14 cellular contexts compared by ENCODE assay signal in genomic region chr17:19000531-19001011, GRCh38. TPM values are rescaled to one million over a fixed set of nuclear protein-coding genes. Genes with fewer than 3 reads are reported as not detected.
DNase-seq lines count a peak whose midpoint lies in the region; ATAC-seq, FAIRE-seq and TF ChIP-seq lines count a peak whose summit lies in the region.
"Had no signal": no experiment of that assay in that cellular context is flagged by ENCODE, and none has a peak within 500 bp of the region (broad histone marks: within the 10 kb centered on the region; RNA-seq: fewer than 3 reads in every experiment).

No MANE protein-coding gene starts in this region.

- H3K27ac ChIP-seq in body of pancreas (peak overlapping the region; percentile 41 to 87 (median 80)), HepG2 (ENCODE audit: extremely low read length, insufficient read depth, low read length) (no peak overlapping the region), transverse colon (peak overlapping the region; percentile 37 to 89 (median 51))
- H3K27ac ChIP-seq: PC-9 had no signal

- H3K36me3 Mint-ChIP-seq in osteocyte (ENCODE audit: unreplicated experiment), result peaks cover 2% of the 10 kb centered on the region

- POLR2A ChIA-PET in HepG2 (lab: Yijun Ruan, JAX), result interaction anchor here (1.0 to 1.7 kb wide), 2 partner anchors 9 to 12 kb away, joined by 3 to 8 read pairs; no protein-coding TSS in a partner anchor

- no peaks in the 10 kb centered on the region for H3K27me3 Mint-ChIP-seq in osteocyte (ENCODE audit: unreplicated experiment)
- H3K27me3 Mint-ChIP-seq: activated naive CD8-positive, alpha-beta T cell treated with anti-CD3 and anti-CD28 coated beads, Interleukin-2, amount 50 U/mL, for 24 hours had no signal

- BruUV-seq in HepG2 (replicated peaks; lab: Mats Ljungman, UMichigan), result no TSS peak

- WGBS in body of pancreas, 2 donors, result 59 to 88% methylated on average over 5 to 13 of the region's 13 CpGs
- whole genome bisulfite sequencing in HepG2 (ENCODE audit: low lambda C conversion rate), result 93% methylated on average over 8 of the region's 13 CpGs
- 83% methylated on average over 13 of the region's 13 CpGs; no CpG with 5 or more reads in 1 of the 2 donors for WGBS in transverse colon (ENCODE audit: low coverage in 1 of 2), 2 donors

- ATAC-seq in left cardiac atrium, result peak; percentile 24 to 63
- peak; percentile 18 for ATAC-seq in body of pancreas
- ATAC-seq in HepG2, result no peak
- ATAC-seq: activated naive CD8-positive, alpha-beta T cell treated with anti-CD3 and anti-CD28 coated beads, Interleukin-2, amount 50 U/mL, for 24 hours had no signal

- DNase-seq in left cardiac atrium, result peak; percentile 61
- DNase-seq in cardiac septum (ENCODE audit: low spot score), result no peak
- DNase-seq in body of pancreas, result peak in 3 of 4 donors; percentile 38 to 46 (median 45)
- no peak for DNase-seq in HepG2 (ENCODE audit: low spot score)
- DNase-seq in transverse colon, result peak; percentile 51
- no peak for DNase-seq in osteocyte (ENCODE audit: extremely low spot score, unreplicated experiment)
- no peak for DNase-seq in GM12891 (ENCODE audit: insufficient read length, low spot score)
- DNase-seq in anterior cingulate cortex (lab: John Stamatoyannopoulos, UW), result no peak
- DNase-seq: activated naive CD8-positive, alpha-beta T cell treated with anti-CD3 and anti-CD28 coated beads, Interleukin-2, amount 50 U/mL, for 24 hours; effector CD8-positive, alpha-beta T cell; NCI-H2171 treated with DMSO at 0.1 percent for 48 hours had no signal

- intact Hi-C loops in left cardiac atrium (cut with DNase I), result no loop called here
- intact Hi-C loops in cardiac septum (cut with DNase I), result no loop called here
- intact Hi-C loops in body of pancreas (cut with DNase I), result no loop called here
- intact Hi-C loops in HepG2 (cut with micrococcal nuclease; ENCODE audit: unreplicated experiment), result no loop called here
- intact Hi-C loops in transverse colon (cut with DNase I; ENCODE audit: low total_unique reads), result no loop called here

- H3K27ac Mint-ChIP-seq in osteocyte (ENCODE audit: unreplicated experiment), result no peak overlapping the region
- H3K27ac Mint-ChIP-seq: activated naive CD8-positive, alpha-beta T cell treated with anti-CD3 and anti-CD28 coated beads, Interleukin-2, amount 50 U/mL, for 24 hours had no signal

- no peaks in the 10 kb centered on the region for H3K27me3 ChIP-seq in body of pancreas
- no peaks in the 10 kb centered on the region; a peak in 1 of 5 replicates for H3K27me3 ChIP-seq in HepG2 (ENCODE audit: control insufficient read depth in 1 of 2, insufficient read depth in 2 of 2, low read length in 2 of 2)
- H3K27me3 ChIP-seq in transverse colon, result no peaks in the 10 kb centered on the region

- no peak overlapping the region for H2AFZ ChIP-seq in HepG2 (ENCODE audit: low read length)
- H2AFZ ChIP-seq: PC-9 had no signal

- H3K4me3 ChIP-seq in body of pancreas (no peak overlapping the region), HepG2 (replicated peaks in 1 of 3; ENCODE audit: insufficient read depth in 1 of 3, low read depth in 2 of 3, low read length in 3 of 3) (no peak overlapping the region), transverse colon (no peak overlapping the region)
- H3K4me3 ChIP-seq: PC-9 had no signal

- H3K36me3 ChIP-seq in body of pancreas (replicated peaks in 1 of 2; ENCODE audit: insufficient read depth in 1 of 2, low read depth in 2 of 2), result no peaks in the 10 kb centered on the region
- H3K36me3 ChIP-seq in HepG2 (replicated peaks in 1 of 2; ENCODE audit: control insufficient read depth in 1 of 2, insufficient read depth in 2 of 2, low read length in 2 of 2), result peaks cover 4 to 41% of the 10 kb centered on the region in 2 experiments
- H3K36me3 ChIP-seq in transverse colon, result no peaks in the 10 kb centered on the region

- H3K4me2 ChIP-seq in HepG2 (ENCODE audit: low read depth, low read length), result peak overlapping the region; percentile 100

- H3K9ac ChIP-seq in HepG2 (ENCODE audit: insufficient read depth, low read depth, low read length), result no peak overlapping the region

- peaks cover 5% of the 10 kb centered on the region for H3K4me1 Mint-ChIP-seq in osteocyte (ENCODE audit: unreplicated experiment)

- H4K20me1 ChIP-seq in HepG2 (ENCODE audit: insufficient read depth, low read length), result peaks cover 27% of the 10 kb centered on the region

- peaks cover 49% of the 10 kb centered on the region for H3K4me1 ChIP-seq in body of pancreas
- peaks cover 45% of the 10 kb centered on the region for H3K4me1 ChIP-seq in HepG2 (ENCODE audit: insufficient read depth, low read length)
- peaks cover 6 to 57% (median 38%) of the 10 kb centered on the region in 4 donors for H3K4me1 ChIP-seq in transverse colon

- H3K9me3 ChIP-seq in body of pancreas (no peaks in the 10 kb centered on the region), HepG2 (ENCODE audit: low read length) (no peaks in the 10 kb centered on the region), transverse colon (peaks cover 0 to 1% of the 10 kb centered on the region in 2 donors)

- no peak for TF ChIP-seq CTCF in body of pancreas (IDR thresholded peaks at IDR 0.05)
- TF ChIP-seq CTCF in HepG2 (CRISPR knock-in tag; IDR thresholded peaks at IDR 0.05), result no peak
- no peak for TF ChIP-seq CTCF in transverse colon (IDR thresholded peaks at IDR 0.05)
- TF ChIP-seq CTCF in osteocyte (IDR thresholded peaks at IDR 0.05), result no peak

- TF ChIP-seq POLR2A in body of pancreas (IDR thresholded peaks at IDR 0.05) (no peak), HepG2 (IDR thresholded peaks at IDR 0.05; ENCODE audit: insufficient read depth in 1 of 2, low read depth in 2 of 2, low read length in 2 of 2) (no peak), transverse colon (IDR thresholded peaks at IDR 0.05) (peak; percentile 4), GM12891 (IDR thresholded peaks at IDR 0.05; ENCODE audit: low read depth, low read length) (no peak)

- no peak for TF ChIP-seq EP300 in HepG2 (IDR thresholded peaks at IDR 0.05; ENCODE audit: low read depth in 2 of 2, low read length in 2 of 2)
- no peak for TF ChIP-seq EP300 in HepG2 (CRISPR knock-in tag; IDR thresholded peaks at IDR 0.05; ENCODE audit: borderline replicate concordance)
- TF ChIP-seq EP300 in transverse colon (IDR thresholded peaks at IDR 0.05; ENCODE audit: low read depth), result no peak

- H3K79me2 ChIP-seq in HepG2 (ENCODE audit: insufficient read depth, low read length), result peaks cover 60% of the 10 kb centered on the region

- peaks cover 4% of the 10 kb centered on the region for H3K9me3 Mint-ChIP-seq in osteocyte (ENCODE audit: unreplicated experiment)

- in situ Hi-C loops in HepG2 (cut with HindIII; ENCODE audit: extremely low pct_ligation_motif_present, low pct_unique_long_range_greater_than_20kb), result loop anchor here (5.0 kb wide), 1 partner anchor 33 kb away; no protein-coding TSS in a partner anchor
- in situ Hi-C loops in transverse colon (cut with MboI; ENCODE audit: low pct_ligation_motif_present in 1 of 4, low pct_unique_long_range_greater_than_20kb in 1 of 4, low sequenced_read_pairs in 3 of 4), result no loop called here

- CTCF ChIA-PET in HepG2 (lab: Yijun Ruan, JAX; ENCODE audit: low intra/inter-chr PET ratio, low total read pairs), result no interaction called here

- no peak overlapping the region for H3K4me3 Mint-ChIP-seq in osteocyte (ENCODE audit: unreplicated experiment)
- H3K4me3 Mint-ChIP-seq: activated naive CD8-positive, alpha-beta T cell treated with anti-CD3 and anti-CD28 coated beads, Interleukin-2, amount 50 U/mL, for 24 hours had no signal

- TF ChIP-seq RAD21 in HepG2 (CRISPR knock-in tag; IDR thresholded peaks at IDR 0.05), result no peak

- no peak for FAIRE-seq in HepG2 (lab: Jason Lieb, UNC)
- FAIRE-seq in GM12891 (lab: Jason Lieb, UNC), result no peak
- FAIRE-seq: GM12892 had no signal

RNA-seq across cellular contexts. Expression of gene FAM83G, which starts 4.0 kb away (rescaled TPM):
- total RNA-seq in left cardiac atrium (10 to 100 TPM; 23.3 to 24.8 TPM), cardiac septum (2.5 TPM), body of pancreas (10 to 100 TPM; 11.4 to 16.5 TPM), HepG2 (2016; rRNA removed; fragmentation: Illumina TruSeq; extraction: Trizol) (14.0 and 18.6 TPM in 2 replicates), transverse colon (10 to 100 TPM; 33.6 to 75.6 (median 39.4) TPM), osteocyte (4.1 and 4.7 TPM in 2 replicates)
- total RNA-seq in HepG2 (2016; cell fraction: cytosol; rRNA removed; fragmentation: Illumina TruSeq; extraction: Trizol; ENCODE audit: low read depth), result 3.1 and 3.2 TPM in 2 replicates
- total RNA-seq in HepG2 (2016; cell fraction: insoluble cytoplasmic fraction; rRNA removed; fragmentation: Illumina TruSeq; extraction: Trizol), result 11.3 and 19.1 TPM in 2 replicates
- 8.0 and 8.1 TPM in 2 replicates for total RNA-seq in HepG2 (2016; cell fraction: membrane; rRNA removed; fragmentation: Illumina TruSeq; extraction: Trizol)
- 19.9 and 21.9 TPM in 2 replicates for total RNA-seq in HepG2 (2016; cell fraction: nucleus; rRNA removed; fragmentation: Illumina TruSeq; extraction: Trizol)
- polyA plus RNA-seq in HepG2 (2011; rRNA removed), result 13.7 and 21.2 TPM in 2 replicates
- 9.8 and 12.5 TPM in 2 replicates for polyA plus RNA-seq in HepG2 (2011; cell fraction: cytosol; rRNA removed)
- 62.7 and 63.6 TPM in 2 replicates for polyA plus RNA-seq in HepG2 (2011; cell fraction: nucleus; rRNA removed)
- polyA plus RNA-seq in HepG2 (2012), result 9.6 and 14.4 TPM in 2 replicates
- 1.4 and 1.5 TPM in 2 replicates for polyA plus RNA-seq in HepG2 (2016; cell fraction: cytosol; fragmentation: Illumina TruSeq; extraction: Trizol; ENCODE audit: low read depth)
- polyA plus RNA-seq in HepG2 (2016; cell fraction: insoluble cytoplasmic fraction; fragmentation: Illumina TruSeq; extraction: Trizol; ENCODE audit: low read depth), result 10.4 and 12.3 TPM in 2 replicates
- polyA plus RNA-seq in HepG2 (2016; cell fraction: membrane; fragmentation: Illumina TruSeq; extraction: Trizol; ENCODE audit: low read depth), result 4.1 and 4.4 TPM in 2 replicates
- polyA plus RNA-seq in HepG2 (2016; cell fraction: nucleus; fragmentation: Illumina TruSeq; extraction: Trizol; ENCODE audit: insufficient read depth, low read depth), result 43.0 and 45.0 TPM in 2 replicates
- 18.2 and 34.3 TPM in 2 replicates for polyA minus RNA-seq in HepG2 (2011; rRNA and poly(A)+ RNA removed; ENCODE audit: low replicate concordance)
- 14.7 and 14.9 TPM in 2 replicates for polyA minus RNA-seq in HepG2 (2011; cell fraction: cytosol; rRNA and poly(A)+ RNA removed)
- 24.2 and 25.2 TPM in 2 replicates for polyA minus RNA-seq in HepG2 (2011; cell fraction: nucleus; rRNA and poly(A)+ RNA removed)
- polyA plus RNA-seq in GM12891 (2012; ENCODE audit: low read depth, missing spikeins), result 3.9 TPM

RNA-seq across cellular contexts. Expression of gene GRAP, which starts 46.2 kb away (rescaled TPM):
- total RNA-seq in left cardiac atrium (1 to 10 TPM; 1.6 to 3.2 TPM), cardiac septum (2.9 TPM), body of pancreas (1 to 10 TPM in 1 of 2 donors, under 1 TPM in 1; 0.33 to 1.8 TPM), HepG2 (2016; rRNA removed; fragmentation: Illumina TruSeq; extraction: Trizol) (0.77 and 0.90 TPM in 2 replicates), transverse colon (10 to 100 TPM in 1 of 4 donors, 1 to 10 TPM in 3; 1.6 to 20.2 (median 5.5) TPM), osteocyte (not detected in 2 replicates)
- total RNA-seq in HepG2 (2016; cell fraction: cytosol; rRNA removed; fragmentation: Illumina TruSeq; extraction: Trizol; ENCODE audit: low read depth), result 0.10 and 0.35 TPM in 2 replicates
- total RNA-seq in HepG2 (2016; cell fraction: insoluble cytoplasmic fraction; rRNA removed; fragmentation: Illumina TruSeq; extraction: Trizol), result 0.76 and 1.1 TPM in 2 replicates
- total RNA-seq in HepG2 (2016; cell fraction: membrane; rRNA removed; fragmentation: Illumina TruSeq; extraction: Trizol), result 0.31 and 0.69 TPM in 2 replicates
- 0.31 and 0.60 TPM in 2 replicates for total RNA-seq in HepG2 (2016; cell fraction: nucleus; rRNA removed; fragmentation: Illumina TruSeq; extraction: Trizol)
- 1.6 and 1.7 TPM in 2 replicates for polyA plus RNA-seq in HepG2 (2011; rRNA removed)
- 0.79 and 2.2 TPM in 2 replicates for polyA plus RNA-seq in HepG2 (2011; cell fraction: cytosol; rRNA removed)
- polyA plus RNA-seq in HepG2 (2011; cell fraction: nucleus; rRNA removed), result 1.8 and 2.6 TPM in 2 replicates
- polyA plus RNA-seq in HepG2 (2012), result 0.37 and 0.85 TPM in 2 replicates
- 0.12 and 0.14 TPM in 2 replicates for polyA plus RNA-seq in HepG2 (2016; cell fraction: cytosol; fragmentation: Illumina TruSeq; extraction: Trizol; ENCODE audit: low read depth)
- 0.44 and 0.88 TPM in 2 replicates for polyA plus RNA-seq in HepG2 (2016; cell fraction: insoluble cytoplasmic fraction; fragmentation: Illumina TruSeq; extraction: Trizol; ENCODE audit: low read depth)
- 0.29 and 0.35 TPM in 2 replicates for polyA plus RNA-seq in HepG2 (2016; cell fraction: membrane; fragmentation: Illumina TruSeq; extraction: Trizol; ENCODE audit: low read depth)
- polyA plus RNA-seq in HepG2 (2016; cell fraction: nucleus; fragmentation: Illumina TruSeq; extraction: Trizol; ENCODE audit: insufficient read depth, low read depth), result 1.00 and 1.2 TPM in 2 replicates
- 0.16 and 2.7 TPM in 2 replicates for polyA minus RNA-seq in HepG2 (2011; rRNA and poly(A)+ RNA removed; ENCODE audit: low replicate concordance)
- 0.49 and 0.79 TPM in 2 replicates for polyA minus RNA-seq in HepG2 (2011; cell fraction: cytosol; rRNA and poly(A)+ RNA removed)
- polyA minus RNA-seq in HepG2 (2011; cell fraction: nucleus; rRNA and poly(A)+ RNA removed), result 0.75 and 0.90 TPM in 2 replicates
- 20.8 TPM for polyA plus RNA-seq in GM12891 (2012; ENCODE audit: low read depth, missing spikeins)

RNA-seq across cellular contexts. Expression of gene SLC5A10, which starts 48.6 kb away (rescaled TPM):
- under 1 TPM; 0.26 to 0.27 TPM for total RNA-seq in left cardiac atrium
- total RNA-seq in cardiac septum, result 0.13 TPM
- total RNA-seq in body of pancreas, result not detected
- not detected in 2 replicates for total RNA-seq in HepG2 (2016; rRNA removed; fragmentation: Illumina TruSeq; extraction: Trizol)
- not detected in 2 replicates for total RNA-seq in HepG2 (2016; cell fraction: cytosol; rRNA removed; fragmentation: Illumina TruSeq; extraction: Trizol; ENCODE audit: low read depth)
- total RNA-seq in HepG2 (2016; cell fraction: insoluble cytoplasmic fraction; rRNA removed; fragmentation: Illumina TruSeq; extraction: Trizol), result 0.04 TPM in 1 of 2 replicates, not detected in the other
- total RNA-seq in HepG2 (2016; cell fraction: membrane; rRNA removed; fragmentation: Illumina TruSeq; extraction: Trizol), result not detected in 2 replicates
- not detected in 2 replicates for total RNA-seq in HepG2 (2016; cell fraction: nucleus; rRNA removed; fragmentation: Illumina TruSeq; extraction: Trizol)
- 0.05 and 0.07 TPM in 2 replicates for polyA plus RNA-seq in HepG2 (2011; rRNA removed)
- 0.03 TPM in 2 replicates for polyA plus RNA-seq in HepG2 (2011; cell fraction: cytosol; rRNA removed)
- 0.23 and 0.38 TPM in 2 replicates for polyA plus RNA-seq in HepG2 (2011; cell fraction: nucleus; rRNA removed)
- polyA plus RNA-seq in HepG2 (2012), result 0.08 and 0.11 TPM in 2 replicates
- polyA plus RNA-seq in HepG2 (2016; cell fraction: cytosol; fragmentation: Illumina TruSeq; extraction: Trizol; ENCODE audit: low read depth), result not detected in 2 replicates
- polyA plus RNA-seq in HepG2 (2016; cell fraction: insoluble cytoplasmic fraction; fragmentation: Illumina TruSeq; extraction: Trizol; ENCODE audit: low read depth), result not detected in 2 replicates
- not detected in 2 replicates for polyA plus RNA-seq in HepG2 (2016; cell fraction: membrane; fragmentation: Illumina TruSeq; extraction: Trizol; ENCODE audit: low read depth)
- polyA plus RNA-seq in HepG2 (2016; cell fraction: nucleus; fragmentation: Illumina TruSeq; extraction: Trizol; ENCODE audit: insufficient read depth, low read depth), result not detected in 2 replicates
- polyA minus RNA-seq in HepG2 (2011; rRNA and poly(A)+ RNA removed; ENCODE audit: low replicate concordance), result 0.09 and 0.24 TPM in 2 replicates
- polyA minus RNA-seq in HepG2 (2011; cell fraction: cytosol; rRNA and poly(A)+ RNA removed), result not detected in 2 replicates
- polyA minus RNA-seq in HepG2 (2011; cell fraction: nucleus; rRNA and poly(A)+ RNA removed), result 0.25 and 0.39 TPM in 2 replicates
- not detected for total RNA-seq in transverse colon
- not detected in 2 replicates for total RNA-seq in osteocyte
- 0.80 TPM for polyA plus RNA-seq in GM12891 (2012; ENCODE audit: low read depth, missing spikeins)
- total RNA-seq: urinary bladder had no signal

Comparison
In these comparisons a context has a peak if more than half of its experiments do, and no peak if none do; other contexts are left out.
1. DNase-seq: peak in left cardiac atrium (single experiment), body of pancreas (3 of 4) and transverse colon (single experiment); none in cardiac septum (single experiment), HepG2 (single experiment), osteocyte (single experiment), GM12891 (single experiment) and anterior cingulate cortex (0 of 58).